25 cellular contexts compared by ENCODE assay signal in genomic region chr16:3142770-3143169, GRCh38. TPM values are rescaled to one million over a fixed set of nuclear protein-coding genes. Genes with fewer than 3 reads are reported as not detected.
"Had no signal": no experiment of that assay in that cellular context is flagged by ENCODE, and none has a peak within 500 bp of the region (broad histone marks: within the 10 kb centered on the region; RNA-seq: fewer than 3 reads in every experiment).

No MANE protein-coding gene starts in this region.

- ATAC-seq: effector memory CD8-positive, alpha-beta T cell; naive thymus-derived CD8-positive, alpha-beta T cell had no signal

- H3K4me2 ChIP-seq: neural progenitor cell had no signal

- H3K9ac ChIP-seq: neural progenitor cell had no signal

- DNase-seq: activated CD4-positive, alpha-beta memory T cell treated with anti-CD3 and anti-CD28 coated beads for 36 hours; activated CD4-positive, alpha-beta T cell treated with anti-CD3 and anti-CD28 coated beads for 48 hours; activated naive CD4-positive, alpha-beta T cell treated with anti-CD3 and anti-CD28 coated beads for 36 hours; activated naive CD8-positive, alpha-beta T cell treated with anti-CD3 and anti-CD28 coated beads, Interleukin-2, amount 10 ng/mL, durations not matched to agents 7 days and 5 days; activated T-cell treated with anti-CD3 and anti-CD28 coated beads, Interleukin-2, amount 50 U/mL, for 48 hours; amniotic stem cell; colonic mucosa; effector memory CD8-positive, alpha-beta T cell; islet precursor cell; naive thymus-derived CD8-positive, alpha-beta T cell; ovary; sigmoid colon; stimulated activated CD4-positive, alpha-beta T cell treated with anti-CD3 and anti-CD28 coated beads, Interleukin-2, amount 100 ng/mL, for 48 hours; stimulated activated CD8-positive, alpha-beta memory T cell treated with anti-CD3 and anti-CD28 coated beads, Interleukin-4, amount 100 ng/mL, for 48 hours; stimulated activated naive CD4-positive, alpha-beta T cell; testis; trophoblast cell had no signal

- H3K27ac Mint-ChIP-seq: activated CD4-positive, alpha-beta memory T cell treated with anti-CD3 and anti-CD28 coated beads for 36 hours; activated naive CD4-positive, alpha-beta T cell treated with anti-CD3 and anti-CD28 coated beads for 36 hours; activated naive CD8-positive, alpha-beta T cell treated with anti-CD3 and anti-CD28 coated beads, Interleukin-2, amount 10 ng/mL, durations not matched to agents 7 days and 5 days; mesothelial cell of epicardium; neural progenitor cell had no signal

- H3K36me3 ChIP-seq: breast epithelium, colonic mucosa, neural progenitor cell, ovary had no signal

- H3K4me3 Mint-ChIP-seq: activated CD4-positive, alpha-beta memory T cell treated with anti-CD3 and anti-CD28 coated beads for 36 hours; activated naive CD4-positive, alpha-beta T cell treated with anti-CD3 and anti-CD28 coated beads for 36 hours; activated naive CD8-positive, alpha-beta T cell treated with anti-CD3 and anti-CD28 coated beads, Interleukin-2, amount 10 ng/mL, durations not matched to agents 7 days and 5 days; effector memory CD8-positive, alpha-beta T cell; mesothelial cell of epicardium; naive thymus-derived CD8-positive, alpha-beta T cell had no signal

- H3K4me1 Mint-ChIP-seq: mesothelial cell of epicardium had no signal

- H3K4me3 ChIP-seq: breast epithelium, colonic mucosa, dorsolateral prefrontal cortex, esophagus muscularis mucosa, neural progenitor cell, ovary, sigmoid colon, testis had no signal

- H3K27me3 ChIP-seq: breast epithelium, colonic mucosa, dorsolateral prefrontal cortex, esophagus muscularis mucosa, ovary, sigmoid colon, testis had no signal

- H3K27ac ChIP-seq: colonic mucosa, esophagus muscularis mucosa, neural progenitor cell, ovary, sigmoid colon, testis had no signal

- H2AFZ ChIP-seq: neural progenitor cell had no signal

- H3K9me3 ChIP-seq: breast epithelium, colonic mucosa, esophagus muscularis mucosa, ovary, sigmoid colon, testis had no signal

- H3K27me3 Mint-ChIP-seq: activated CD4-positive, alpha-beta memory T cell treated with anti-CD3 and anti-CD28 coated beads for 36 hours; activated naive CD8-positive, alpha-beta T cell treated with anti-CD3 and anti-CD28 coated beads, Interleukin-2, amount 10 ng/mL, durations not matched to agents 7 days and 5 days; effector memory CD8-positive, alpha-beta T cell; naive thymus-derived CD8-positive, alpha-beta T cell had no signal

- H3K4me1 ChIP-seq: breast epithelium, colonic mucosa, neural progenitor cell, sigmoid colon, testis had no signal

RNA-seq across cellular contexts. Expression of gene ZNF205, which starts 30.4 kb away (rescaled TPM):
- total RNA-seq: activated naive CD8-positive, alpha-beta T cell treated with anti-CD3 and anti-CD28 coated beads, Interleukin-2, amount 10 ng/mL, durations not matched to agents 7 days and 5 days; naive thymus-derived CD8-positive, alpha-beta T cell had no signal
- polyA plus RNA-seq: naive thymus-derived CD8-positive, alpha-beta T cell had no signal

RNA-seq across cellular contexts. Expression of gene ZSCAN10, which starts 43.7 kb away (rescaled TPM):
- total RNA-seq: breast epithelium, esophagus muscularis mucosa, frontal cortex, lung microvascular endothelial cell, sigmoid colon had no signal
- polyA plus RNA-seq: naive thymus-derived CD8-positive, alpha-beta T cell; sigmoid colon had no signal

RNA-seq across cellular contexts. Expression of gene OR1F1, which starts 45.2 kb away (rescaled TPM):
- total RNA-seq: activated CD4-positive, alpha-beta memory T cell treated with anti-CD3 and anti-CD28 coated beads for 36 hours; activated naive CD4-positive, alpha-beta T cell treated with anti-CD3 and anti-CD28 coated beads for 36 hours; activated naive CD8-positive, alpha-beta T cell treated with anti-CD3 and anti-CD28 coated beads, Interleukin-2, amount 10 ng/mL, durations not matched to agents 7 days and 5 days; breast epithelium; colonic mucosa; esophagus muscularis mucosa; lung microvascular endothelial cell; mesothelial cell of epicardium; naive thymus-derived CD8-positive, alpha-beta T cell; ovary; sigmoid colon; T-helper 2 cell treated with Interferon-gamma antibody and Interleukin-4, amounts not matched to agents 100 ng/mL and 5 ng/mL, for 36 hours; testis had no signal
- polyA plus RNA-seq: naive thymus-derived CD8-positive, alpha-beta T cell; ovary; sigmoid colon had no signal
